2 cellular contexts compared by ENCODE assay signal in genomic region chr14:104143071-104143470, GRCh38.
TF ChIP-seq lines count a peak whose summit lies in the region.

No MANE protein-coding gene starts in this region.

TF ChIP-seq in SK-N-SH, 30 proteins besides CTCF, POLR2A, EP300 and RAD21 (continued from another document):
- no peak for TF ChIP-seq CHD2 (IDR thresholded peaks at IDR 0.05; ENCODE audit: low read length, partially characterized antibody)
- TF ChIP-seq, protein P1, sequence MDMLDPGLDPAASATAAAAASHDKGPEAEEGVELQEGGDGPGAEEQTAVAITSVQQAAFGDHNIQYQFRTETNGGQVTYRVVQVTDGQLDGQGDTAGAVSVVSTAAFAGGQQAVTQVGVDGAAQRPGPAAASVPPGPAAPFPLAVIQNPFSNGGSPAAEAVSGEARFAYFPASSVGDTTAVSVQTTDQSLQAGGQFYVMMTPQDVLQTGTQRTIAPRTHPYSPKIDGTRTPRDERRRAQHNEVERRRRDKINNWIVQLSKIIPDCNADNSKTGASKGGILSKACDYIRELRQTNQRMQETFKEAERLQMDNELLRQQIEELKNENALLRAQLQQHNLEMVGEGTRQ (IDR thresholded peaks at IDR 0.05; ENCODE audit: borderline replicate concordance, low read depth, low read length), result no peak

TF ChIP-seq in SK-N-SH treated with all-trans-retinoic acid at 6 μM for 48 hours, 23 proteins besides CTCF, POLR2A, EP300 and RAD21 (continued from another document):
- TF ChIP-seq POU6F1 (CRISPR knock-in tag; IDR thresholded peaks at IDR 0.05; ENCODE audit: borderline replicate concordance, low read depth), result no peak
- no peak for TF ChIP-seq ARNTL (CRISPR knock-in tag; IDR thresholded peaks at IDR 0.05; ENCODE audit: borderline replicate concordance, low read depth)
- no peak for TF ChIP-seq CSDC2 (CRISPR knock-in tag; IDR thresholded peaks at IDR 0.05)
